In genomic region chrX:110201799-110202198, GRCh38 we compare ENCODE assay signal across 18 cellular contexts.
"Had no signal": no experiment of that assay in that cellular context is flagged by ENCODE, and none has a peak within 500 bp of the region (broad histone marks: within the 10 kb centered on the region; RNA-seq: fewer than 3 reads in every experiment).

No MANE protein-coding gene starts in this region.

- H3K27me3 Mint-ChIP-seq: stimulated activated naive CD8-positive, alpha-beta T cell treated with anti-CD3 and anti-CD28 coated beads, Interleukin-15, Interleukin-2, amounts not matched to agents 100 ng/mL and 50 ng/mL, for 24 hours had no signal

- H3K9me3 Mint-ChIP-seq: activated naive CD4-positive, alpha-beta T cell treated with anti-CD3 and anti-CD28 coated beads, Interleukin-2, amount 50 U/mL, for 72 hours; activated T-cell treated with anti-CD3 and anti-CD28 coated beads, Interleukin-2, amount 50 U/mL, for 24 hours; nephron; stimulated activated naive CD8-positive, alpha-beta T cell treated with anti-CD3 and anti-CD28 coated beads, Interleukin-15, Interleukin-2, amounts not matched to agents 100 ng/mL and 50 ng/mL, for 24 hours had no signal

- H3K36me3 ChIP-seq: brain microvascular endothelial cell, left lung, upper lobe of right lung had no signal

- ATAC-seq: esophagus mucosa, left lung, upper lobe of right lung had no signal

- FAIRE-seq: TTC549 had no signal

- H3K4me3 ChIP-seq: left lung, upper lobe of right lung had no signal

- DNase-seq: activated CD4-positive, CD25-positive, alpha-beta regulatory T cell; activated effector memory CD4-positive, alpha-beta T cell treated with anti-CD3 and anti-CD28 coated beads, Interleukin-2, amount 50 U/mL, for 16 hours; activated T-cell treated with anti-CD3 and anti-CD28 coated beads, Interleukin-2, amount 50 U/mL, for 24 hours; brain microvascular endothelial cell; dermis blood vessel endothelial cell; foreskin melanocyte; head of caudate nucleus; islet precursor cell; left lung; mesenchymal stem cell; stimulated activated CD4-positive, alpha-beta T cell treated with anti-CD3 and anti-CD28 coated beads, Interleukin-4, amount 100 ng/mL, for 1 hour; stimulated activated CD8-positive, alpha-beta memory T cell treated with anti-CD3 and anti-CD28 coated beads, Interleukin-4, amount 100 ng/mL, for 48 hours; upper lobe of right lung had no signal

- H3K27me3 ChIP-seq: brain microvascular endothelial cell, upper lobe of right lung had no signal

- H3K27ac Mint-ChIP-seq: activated naive CD4-positive, alpha-beta T cell treated with anti-CD3 and anti-CD28 coated beads, Interleukin-2, amount 50 U/mL, for 72 hours; activated T-cell treated with anti-CD3 and anti-CD28 coated beads, Interleukin-2, amount 50 U/mL, for 24 hours; nephron; stimulated activated naive CD8-positive, alpha-beta T cell treated with anti-CD3 and anti-CD28 coated beads, Interleukin-15, Interleukin-2, amounts not matched to agents 100 ng/mL and 50 ng/mL, for 24 hours had no signal

- H3K4me3 Mint-ChIP-seq: activated T-cell treated with anti-CD3 and anti-CD28 coated beads, Interleukin-2, amount 50 U/mL, for 24 hours; nephron; stimulated activated naive CD8-positive, alpha-beta T cell treated with anti-CD3 and anti-CD28 coated beads, Interleukin-15, Interleukin-2, amounts not matched to agents 100 ng/mL and 50 ng/mL, for 24 hours had no signal

- H3K36me3 Mint-ChIP-seq: activated naive CD4-positive, alpha-beta T cell treated with anti-CD3 and anti-CD28 coated beads, Interleukin-2, amount 50 U/mL, for 72 hours had no signal
